In the genomic region with DNA sequence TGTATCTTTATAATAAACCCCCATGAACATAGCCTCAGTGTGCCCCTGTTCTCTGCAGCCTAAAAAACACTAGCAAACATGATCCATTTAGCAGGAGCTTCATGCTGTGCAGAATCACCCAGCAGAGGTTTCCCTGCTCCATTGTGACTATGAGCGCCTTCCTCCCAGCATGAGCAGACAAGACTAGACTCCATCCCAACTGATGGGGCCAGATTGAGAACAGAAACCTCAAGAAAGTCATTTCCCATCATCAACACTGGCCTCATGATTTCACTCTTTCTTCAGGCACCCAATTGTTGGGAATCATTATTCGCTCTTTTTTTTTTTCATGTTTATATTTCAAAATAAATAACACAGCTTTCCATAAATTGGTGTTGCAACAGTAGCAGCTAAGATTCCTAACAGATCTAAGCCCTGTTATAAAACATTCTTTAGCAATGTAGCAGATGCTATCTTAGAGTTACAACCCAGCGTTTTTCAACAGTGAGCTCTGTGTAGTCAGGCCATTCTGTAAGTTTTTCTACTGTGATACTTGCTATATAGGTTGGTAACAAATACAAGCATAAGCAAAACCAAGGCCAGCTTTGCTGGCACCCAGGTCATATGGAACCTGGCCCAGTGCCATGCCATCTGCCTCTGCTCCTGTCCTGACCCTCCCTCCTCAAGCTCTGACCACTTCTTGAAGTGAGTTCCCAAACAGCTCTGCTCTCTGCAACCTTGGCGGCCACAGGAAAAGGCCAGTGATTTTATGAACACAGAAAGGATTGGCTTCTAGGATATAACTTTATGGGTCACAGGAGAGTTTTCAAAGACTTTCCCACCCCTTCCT, we compare ENCODE assay signal across 1 cellular context.
TF ChIP-seq lines count a peak whose summit lies in the region.

No MANE protein-coding gene starts in this region.

TF ChIP-seq in SK-N-SH, 30 proteins besides CTCF, POLR2A, EP300 and RAD21 (continued from another document):
- TF ChIP-seq CHD2 (IDR thresholded peaks at IDR 0.05; ENCODE audit: low read length, partially characterized antibody) (no peak), PBX3 (IDR thresholded peaks at IDR 0.05) (no peak), MEF2A (IDR thresholded peaks at IDR 0.05; ENCODE audit: borderline replicate concordance, low read depth) (no peak)
TF ChIP-seq in SK-N-SH: peak in this region for 0.
